1 cellular context compared by ENCODE assay signal in genomic region chr22:32512267-32512982, GRCh38.
A peak's percentile ranks its signal among the peaks of the same experiment; 100 is the strongest.
TF ChIP-seq lines count a peak whose summit lies in the region.

No MANE protein-coding gene starts in this region.

TF ChIP-seq in HepG2, 621 proteins besides CTCF, POLR2A, EP300 and RAD21 (continued from another document and continues in another):
- no peak for TF ChIP-seq ZBTB25 (CRISPR knock-in tag; IDR thresholded peaks at IDR 0.05)
- no peak for TF ChIP-seq ZFAT (CRISPR knock-in tag; conservative IDR thresholded peaks at IDR 0.05)
- no peak for TF ChIP-seq ZNF703 (CRISPR knock-in tag; IDR thresholded peaks at IDR 0.05; ENCODE audit: borderline replicate concordance)
- TF ChIP-seq IRF2 (CRISPR knock-in tag; IDR thresholded peaks at IDR 0.05): peak; percentile 63; the same call in 1 of the 2 replicates
- TF ChIP-seq PRPF4 (IDR thresholded peaks at IDR 0.05; ENCODE audit: low read depth, low read length, poor library complexity, severe bottlenecking): no peak
- TF ChIP-seq SETDB1 (CRISPR knock-in tag; IDR thresholded peaks at IDR 0.05; ENCODE audit: borderline replicate concordance): 0 out of 2 replicates have a peak, but pooled peaks have one; percentile 38
- no peak for TF ChIP-seq ZNF407 (CRISPR knock-in tag; IDR thresholded peaks at IDR 0.05; ENCODE audit: not compliant biosample characterization)
- TF ChIP-seq MLLT10 (CRISPR knock-in tag; IDR thresholded peaks at IDR 0.05): no peak
- no peak for TF ChIP-seq SKIL (CRISPR knock-in tag; IDR thresholded peaks at IDR 0.05; ENCODE audit: borderline replicate concordance)
- TF ChIP-seq SMAD1 (CRISPR knock-in tag; IDR thresholded peaks at IDR 0.05; ENCODE audit: borderline replicate concordance, low read depth): no peak
- peak; percentile 53 for TF ChIP-seq THAP11 (CRISPR knock-in tag; IDR thresholded peaks at IDR 0.05)
- no peak for TF ChIP-seq PHF8 (CRISPR knock-in tag; IDR thresholded peaks at IDR 0.05)
- TF ChIP-seq STAT6 (CRISPR knock-in tag; IDR thresholded peaks at IDR 0.05; ENCODE audit: borderline replicate concordance): no peak
- TF ChIP-seq HOXD1 (CRISPR knock-in tag; IDR thresholded peaks at IDR 0.05): no peak
- TF ChIP-seq ZNF543 (CRISPR knock-in tag; IDR thresholded peaks at IDR 0.05): 0 out of 2 replicates have a peak, but pooled peaks have one; percentile 46
- no peak for TF ChIP-seq MED13 (CRISPR knock-in tag; IDR thresholded peaks at IDR 0.05)
- no peak for TF ChIP-seq ZNF432 (CRISPR knock-in tag; IDR thresholded peaks at IDR 0.05; ENCODE audit: borderline replicate concordance)
- peak; percentile 26; the same call in 1 of the 2 replicates for TF ChIP-seq HOXA5 (CRISPR knock-in tag; IDR thresholded peaks at IDR 0.05)
- TF ChIP-seq ZNF282 (IDR thresholded peaks at IDR 0.05; ENCODE audit: partially characterized antibody): no peak
- TF ChIP-seq SOX6 (IDR thresholded peaks at IDR 0.05): no peak
- peak; percentile 96 for TF ChIP-seq SOX6 (CRISPR knock-in tag; IDR thresholded peaks at IDR 0.05)
- TF ChIP-seq ZFP37 (CRISPR knock-in tag; IDR thresholded peaks at IDR 0.05; ENCODE audit: borderline replicate concordance): no peak
- no peak for TF ChIP-seq ZNF879 (CRISPR knock-in tag; IDR thresholded peaks at IDR 0.05)
- TF ChIP-seq RBM39 (IDR thresholded peaks at IDR 0.05; ENCODE audit: low read depth, low read length, poor library complexity, severe bottlenecking): no peak
- no peak for TF ChIP-seq SMYD3 (CRISPR knock-in tag; IDR thresholded peaks at IDR 0.05)
- TF ChIP-seq ZNF629 (CRISPR knock-in tag; conservative IDR thresholded peaks at IDR 0.05): peak; percentile 79
- no peak for TF ChIP-seq NFYB (CRISPR knock-in tag; IDR thresholded peaks at IDR 0.05)
- TF ChIP-seq ZNF761 (CRISPR knock-in tag; conservative IDR thresholded peaks at IDR 0.05): no peak
- TF ChIP-seq ESRRA (CRISPR knock-in tag; IDR thresholded peaks at IDR 0.05; ENCODE audit: low read depth): peak; percentile 56; the same call in 1 of the 2 replicates
- TF ChIP-seq ZNF891 (CRISPR knock-in tag; IDR thresholded peaks at IDR 0.05): no peak
- no peak for TF ChIP-seq ZNF558 (CRISPR knock-in tag; IDR thresholded peaks at IDR 0.05; ENCODE audit: borderline replicate concordance)
- no peak for TF ChIP-seq SRSF1 (optimal IDR thresholded peaks at IDR 0.05; ENCODE audit: low read depth, low read length)
- TF ChIP-seq PTBP1 (IDR thresholded peaks at IDR 0.05; ENCODE audit: low read depth, low read length, poor library complexity, severe bottlenecking): no peak
- TF ChIP-seq TRAFD1 (CRISPR knock-in tag; IDR thresholded peaks at IDR 0.05; ENCODE audit: borderline replicate concordance): no peak
- no peak; the same call in 1 of the 2 replicates for TF ChIP-seq ZMYM2 (CRISPR knock-in tag; IDR thresholded peaks at IDR 0.05)
- TF ChIP-seq BRD4 (CRISPR knock-in tag; IDR thresholded peaks at IDR 0.05): no peak
- no peak for TF ChIP-seq ZNF335 (CRISPR knock-in tag; IDR thresholded peaks at IDR 0.05)
- TF ChIP-seq KLF15 (CRISPR knock-in tag; IDR thresholded peaks at IDR 0.05; ENCODE audit: borderline replicate concordance): no peak
- no peak for TF ChIP-seq SNAPC4 (CRISPR knock-in tag; IDR thresholded peaks at IDR 0.05)
- TF ChIP-seq ZC3H4 (CRISPR knock-in tag; IDR thresholded peaks at IDR 0.05; ENCODE audit: borderline replicate concordance): no peak
- no peak for TF ChIP-seq ZNF367 (CRISPR knock-in tag; IDR thresholded peaks at IDR 0.05; ENCODE audit: borderline replicate concordance)
- TF ChIP-seq NCOR1 (IDR thresholded peaks at IDR 0.05; ENCODE audit: borderline replicate concordance, low read length): no peak; the same call in 1 of the 2 replicates
- no peak for TF ChIP-seq KDM3A (CRISPR knock-in tag; IDR thresholded peaks at IDR 0.05; ENCODE audit: low read depth)
